Comparison of ENCODE assay signal across 21 cellular contexts in the genomic region with DNA sequence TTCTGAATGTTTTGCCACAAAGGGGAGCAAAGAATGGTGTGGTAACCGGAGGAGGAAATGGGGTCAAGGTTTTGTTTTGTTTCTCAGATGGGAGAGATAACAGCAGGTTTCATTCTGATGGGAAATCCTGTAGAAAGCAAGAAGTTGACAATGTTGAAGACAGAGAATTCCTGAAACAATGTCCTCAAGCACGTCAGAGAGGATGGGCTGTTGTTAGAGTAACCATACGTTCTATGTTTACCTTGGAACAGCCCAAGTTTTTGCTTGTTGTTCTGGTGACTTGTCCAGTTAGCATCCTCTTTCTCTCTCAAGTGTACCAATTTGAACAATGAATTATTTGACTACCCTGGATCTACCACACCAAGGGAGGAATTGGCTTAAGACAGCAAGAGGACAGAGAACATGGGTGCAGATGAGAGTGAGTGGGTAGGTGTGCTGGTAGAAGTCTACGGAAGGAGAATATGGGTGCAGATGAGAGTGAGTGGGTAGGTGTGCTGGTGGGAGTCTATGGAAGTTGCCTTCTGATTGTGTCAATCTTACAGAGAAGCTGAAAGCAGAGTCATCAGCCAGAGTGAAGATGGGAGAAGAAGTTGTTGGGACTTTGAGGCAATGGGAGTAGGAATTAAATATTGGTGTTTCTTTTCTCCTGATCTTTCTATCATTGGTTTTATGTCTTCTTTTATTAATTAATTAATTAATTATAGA.
"Had no signal": no experiment of that assay in that cellular context is flagged by ENCODE, and none has a peak within 500 bp of the region (broad histone marks: within the 10 kb centered on the region; RNA-seq: fewer than 3 reads in every experiment).

No MANE protein-coding gene starts in this region.

- H3K27me3 ChIP-seq: esophagus squamous epithelium, heart left ventricle, neutrophil, spleen, transverse colon had no signal

- ATAC-seq: effector memory CD8-positive, alpha-beta T cell; heart left ventricle; mucosa of descending colon; naive thymus-derived CD8-positive, alpha-beta T cell; right cardiac atrium; stimulated activated naive B cell treated with anti-CD40 and anti-IgM and Interleukin-4, amounts not matched to agents 10 μg/mL and 1 μg/mL and 100 μg/mL, for 72 hours; stimulated activated naive CD8-positive, alpha-beta T cell treated with anti-CD3 and anti-CD28 coated beads, Interleukin-15, amount 100 ng/mL, for 72 hours had no signal

- H3K36me3 Mint-ChIP-seq: naive thymus-derived CD8-positive, alpha-beta T cell; stimulated activated naive B cell treated with anti-CD40 and anti-IgM and Interleukin-4, amounts not matched to agents 10 μg/mL and 1 μg/mL and 100 μg/mL, for 72 hours had no signal

- H3K4me3 Mint-ChIP-seq: effector memory CD8-positive, alpha-beta T cell; naive thymus-derived CD8-positive, alpha-beta T cell; stimulated activated naive B cell treated with anti-CD40 and anti-IgM and Interleukin-4, amounts not matched to agents 10 μg/mL and 1 μg/mL and 100 μg/mL, for 72 hours; stimulated activated naive CD8-positive, alpha-beta T cell treated with anti-CD3 and anti-CD28 coated beads, Interleukin-15, amount 100 ng/mL, for 72 hours had no signal

- H3K27ac Mint-ChIP-seq: effector memory CD8-positive, alpha-beta T cell; naive thymus-derived CD8-positive, alpha-beta T cell; stimulated activated naive B cell treated with anti-CD40 and anti-IgM and Interleukin-4, amounts not matched to agents 10 μg/mL and 1 μg/mL and 100 μg/mL, for 72 hours had no signal

- H3K36me3 ChIP-seq: esophagus squamous epithelium, heart left ventricle, neutrophil, spleen, thoracic aorta, transverse colon had no signal

- FAIRE-seq: islet of Langerhans had no signal

- H3K27ac ChIP-seq: esophagus squamous epithelium, heart left ventricle, neutrophil, spleen, thoracic aorta, transverse colon had no signal

- DNase-seq: central memory CD4-positive, alpha-beta T cell; effector memory CD8-positive, alpha-beta T cell; esophagus squamous epithelium; foreskin melanocyte; heart left ventricle; hippocampal formation; kidney glomerular epithelial cell; mammary epithelial cell; mucosa of descending colon; naive thymus-derived CD8-positive, alpha-beta T cell; posterior cingulate gyrus; right cardiac atrium; spleen; stimulated activated CD4-positive, alpha-beta T cell treated with anti-CD3 and anti-CD28 coated beads, Interleukin-2, amount 100 ng/mL, for 24 hours; stimulated activated CD4-positive, alpha-beta T cell treated with anti-CD3 and anti-CD28 coated beads, Interleukin-4, amount 100 ng/mL, for 4 hours; stimulated activated naive B cell treated with anti-CD40 and anti-IgM and Interleukin-4, amounts not matched to agents 10 μg/mL and 1 μg/mL and 100 μg/mL, for 72 hours; stimulated activated naive CD8-positive, alpha-beta T cell treated with anti-CD3 and anti-CD28 coated beads, Interleukin-15, amount 100 ng/mL, for 72 hours; transverse colon had no signal

- H3K9me3 Mint-ChIP-seq: effector memory CD8-positive, alpha-beta T cell; naive thymus-derived CD8-positive, alpha-beta T cell; stimulated activated naive B cell treated with anti-CD40 and anti-IgM and Interleukin-4, amounts not matched to agents 10 μg/mL and 1 μg/mL and 100 μg/mL, for 72 hours; stimulated activated naive CD8-positive, alpha-beta T cell treated with anti-CD3 and anti-CD28 coated beads, Interleukin-15, amount 100 ng/mL, for 72 hours had no signal

- H3K9me3 ChIP-seq: esophagus squamous epithelium, heart left ventricle, mucosa of descending colon, neutrophil, spleen, thoracic aorta, transverse colon had no signal

- H3K4me3 ChIP-seq: esophagus squamous epithelium, heart left ventricle, mucosa of descending colon, spleen, thoracic aorta, transverse colon had no signal
